In genomic region chr3:50303038-50303815, GRCh38 we compare ENCODE assay signal across 10 cellular contexts. TPM values are rescaled to one million over a fixed set of nuclear protein-coding genes. Genes with fewer than 3 reads are reported as not detected.
DNase-seq lines count a peak whose midpoint lies in the region; ATAC-seq and TF ChIP-seq lines count a peak whose summit lies in the region.
"Had no signal": no experiment of that assay in that cellular context is flagged by ENCODE, and none has a peak within 500 bp of the region (broad histone marks: within the 10 kb centered on the region; RNA-seq: fewer than 3 reads in every experiment).

TSS of gene HYAL1 (minus strand) at chr3:50303574. CDS start at chr3:50302956, 618 bp downstream.

- H3K9me3 ChIP-seq in BE2C: no peaks in the 10 kb centered on the region
- peaks cover 10% of the 10 kb centered on the region for H3K9me3 ChIP-seq in RWPE2 (ENCODE audit: severe bottlenecking)
- H3K9me3 ChIP-seq in esophagus squamous epithelium: peaks cover 0 to under 1% (median 0%) of the 10 kb centered on the region in 3 donors
- no peaks in the 10 kb centered on the region for H3K9me3 ChIP-seq in mucosa of stomach (ENCODE audit: control insufficient read depth, low read length)

- H3K27me3 ChIP-seq in BE2C (no peaks in the 10 kb centered on the region), RWPE2 (ENCODE audit: insufficient read depth, poor library complexity, severe bottlenecking) (no peaks in the 10 kb centered on the region), esophagus squamous epithelium (no peaks in the 10 kb centered on the region), mucosa of stomach (ENCODE audit: control insufficient read depth, insufficient read depth, low read length) (no peaks in the 10 kb centered on the region)

- H3K36me3 ChIP-seq in BE2C (no peaks in the 10 kb centered on the region), RWPE2 (ENCODE audit: low read depth) (no peaks in the 10 kb centered on the region), esophagus squamous epithelium (no peaks in the 10 kb centered on the region), mucosa of stomach (ENCODE audit: control insufficient read depth, insufficient read depth, low read length) (no peaks in the 10 kb centered on the region)

- H3K4me3 ChIP-seq in BE2C (ENCODE audit: low read depth, low read length) (no peak within 1 kb of the TSS), RWPE2 (ENCODE audit: severe bottlenecking) (no peak within 1 kb of the TSS), esophagus squamous epithelium (peak within 1 kb of the TSS in 2 of 4 donors; percentile 19 to 53), mucosa of stomach (ENCODE audit: low read length) (peak within 1 kb of the TSS; percentile 62)

- peak within 1 kb of the TSS; percentile 85 for H3K9ac ChIP-seq in mucosa of stomach (ENCODE audit: low read length)

- no peak for ATAC-seq in RWPE2 (ENCODE audit: low read depth)
- ATAC-seq in GM18867 (IDR thresholded peaks at IDR 0.05; ENCODE audit: unreplicated experiment): no peak
- no peak for ATAC-seq in HG02678 (IDR thresholded peaks at IDR 0.05; ENCODE audit: unreplicated experiment)
- ATAC-seq in GM21737 (IDR thresholded peaks at IDR 0.05; ENCODE audit: unreplicated experiment): no peak
- no peak for ATAC-seq in GM19397 (IDR thresholded peaks at IDR 0.05; ENCODE audit: unreplicated experiment)

- TF ChIP-seq CTCF in BE2C (IDR thresholded peaks at IDR 0.05; ENCODE audit: low read depth, low read length): peak; percentile 36
- peak; percentile 20 for TF ChIP-seq CTCF in RWPE2 (IDR thresholded peaks at IDR 0.05; ENCODE audit: poor library complexity, severe bottlenecking)
- TF ChIP-seq CTCF in esophagus squamous epithelium (IDR thresholded peaks at IDR 0.05): peak in 1 of 6 experiments; percentile 25

- H3K27ac ChIP-seq in RWPE2 (ENCODE audit: poor library complexity, severe bottlenecking) (no peak within 1 kb of the TSS), esophagus squamous epithelium (peak within 1 kb of the TSS; percentile 44 to 94 (median 82))

- 59 to 86% methylated on average over 2 to 6 of the region's 13 CpGs for WGBS in esophagus squamous epithelium, 2 donors

- no peak for TF ChIP-seq POLR2A in esophagus squamous epithelium (IDR thresholded peaks at IDR 0.05)

- peak; percentile 45 for DNase-seq in BE2C
- no peak for DNase-seq in RWPE2 (ENCODE audit: low spot score)
- DNase-seq in esophagus squamous epithelium (lab: John Stamatoyannopoulos, UW): no peak
- DNase-seq: MV-4-11; stimulated activated CD8-positive, alpha-beta memory T cell treated with anti-CD3 and anti-CD28 coated beads, Interleukin-4, amount 100 ng/mL, for 48 hours had no signal

- H3K4me1 ChIP-seq in BE2C: no peaks in the 10 kb centered on the region; the same call in 1 of the 2 replicates
- H3K4me1 ChIP-seq in RWPE2 (ENCODE audit: insufficient read depth, poor library complexity, severe bottlenecking): peaks cover 9% of the 10 kb centered on the region
- H3K4me1 ChIP-seq in esophagus squamous epithelium: peaks cover 30 to 58% (median 33%) of the 10 kb centered on the region in 3 donors
- peaks cover 46% of the 10 kb centered on the region for H3K4me1 ChIP-seq in mucosa of stomach (ENCODE audit: control insufficient read depth, insufficient read depth, low read length)

- intact Hi-C loops in esophagus squamous epithelium (cut with DNase I): no loop called here

RNA-seq across cellular contexts. Expression of gene HYAL1, which starts in this region (rescaled TPM):
- 1.2 TPM for polyA plus RNA-seq in BE2C (2012; ENCODE audit: insufficient read depth, insufficient read length, low read depth)
- 1 to 10 TPM; 1.8 to 8.9 (median 4.8) TPM for total RNA-seq in esophagus squamous epithelium
